In genomic region chr6:41584205-41584604, GRCh38 we compare ENCODE assay signal across 15 cellular contexts. TPM values are rescaled to one million over a fixed set of nuclear protein-coding genes. Genes with fewer than 3 reads are reported as not detected.
DNase-seq lines count a peak whose midpoint lies in the region; ATAC-seq and TF ChIP-seq lines count a peak whose summit lies in the region.
"Had no signal": no experiment of that assay in that cellular context is flagged by ENCODE, and none has a peak within 500 bp of the region (broad histone marks: within the 10 kb centered on the region; RNA-seq: fewer than 3 reads in every experiment).

No MANE protein-coding gene starts in this region.

- H3K36me3 Mint-ChIP-seq in Caco-2 (ENCODE audit: insufficient read depth, unreplicated experiment): peaks cover 91% of the 10 kb centered on the region
- H3K36me3 Mint-ChIP-seq in WTC11: peaks cover 4% of the 10 kb centered on the region; the same call in 1 of the 2 replicates
- H3K36me3 Mint-ChIP-seq in nephron (ENCODE audit: low read depth): peaks cover 56% of the 10 kb centered on the region

- no peak overlapping the region for H3K4me3 ChIP-seq in Caco-2 (ENCODE audit: low read depth, low read length)
- H3K4me3 ChIP-seq: GM12878, MG63 had no signal

- intact Hi-C loops in Caco-2 (cut with micrococcal nuclease; ENCODE audit: unreplicated experiment): loop anchor here (2.0 kb wide), 1 partner anchor 37 kb away; the partner anchor contains the start of gene FOXP4
- intact Hi-C loops in left ventricle myocardium superior (cut with micrococcal nuclease): no loop called here

- CTCF ChIA-PET in Caco-2 (lab: Charles Lee): interaction anchor here (0.6 to 1.7 kb wide), 4 partner anchors 11 to 216 kb away, joined by 3 to 8 read pairs (median 4); no protein-coding TSS in a partner anchor
- CTCF ChIA-PET in WTC11 (lab: Charles Lee): interaction anchor here (0.6 to 4.3 kb wide), 7 partner anchors 8 to 141 kb away, joined by 3 to 19 read pairs (median 5); no protein-coding TSS in a partner anchor

- H3K27ac Mint-ChIP-seq in Caco-2 (ENCODE audit: unreplicated experiment): peak overlapping the region; percentile 11
- peak overlapping the region; percentile 87; the same call in 1 of the 2 replicates for H3K27ac Mint-ChIP-seq in WTC11
- peak overlapping the region in 2 of 3 experiments; percentile 39 to 75 for H3K27ac Mint-ChIP-seq in nephron

- no TSS peak for BruUV-seq in Caco-2 (replicated peaks; lab: Mats Ljungman, UMichigan)

- TF ChIP-seq CTCF in Caco-2 (IDR thresholded peaks at IDR 0.05; ENCODE audit: insufficient read depth in 1 of 2, low read depth in 1 of 2, low read length in 1 of 2, severe bottlenecking in 1 of 2, unreplicated experiment in 1 of 2) (no peak), WTC11 (IDR thresholded peaks at IDR 0.05) (no peak), nephron (IDR thresholded peaks at IDR 0.05; ENCODE audit: unreplicated experiment in 3 of 3) (no peak)

- no peaks in the 10 kb centered on the region for H3K27me3 ChIP-seq in Caco-2 (replicated peaks; ENCODE audit: control insufficient read depth, insufficient read depth, low read length)
- H3K27me3 ChIP-seq: MG63, Peyer's patch had no signal

- H3K27me3 Mint-ChIP-seq in Caco-2 (ENCODE audit: insufficient read depth, unreplicated experiment): no peaks in the 10 kb centered on the region
- no peaks in the 10 kb centered on the region for H3K27me3 Mint-ChIP-seq in WTC11 (ENCODE audit: low read depth)
- H3K27me3 Mint-ChIP-seq in nephron (ENCODE audit: low read depth): peaks cover 8% of the 10 kb centered on the region

- H3K4me3 Mint-ChIP-seq in Caco-2 (ENCODE audit: unreplicated experiment) (no peak overlapping the region), WTC11 (no peak overlapping the region), nephron (no peak overlapping the region)

- POLR2A ChIA-PET in Caco-2 (lab: Charles Lee) (no interaction called here), WTC11 (lab: Charles Lee) (no interaction called here)

- peaks cover 59% of the 10 kb centered on the region for H3K4me1 ChIP-seq in Caco-2

- H3K9me3 ChIP-seq in Caco-2: no peaks in the 10 kb centered on the region
- H3K9me3 ChIP-seq: MG63, Peyer's patch had no signal

- DNase-seq in Caco-2 (no peak), WTC11 (ENCODE audit: low spot score) (no peak), left ventricle myocardium superior (no peak), NK-92 (lab: John Stamatoyannopoulos, UW; ENCODE audit: unreplicated experiment) (no peak)
- DNase-seq: MG63, NCI-H1105 treated with DMSO at 0.1 percent for 48 hours, NCI-H187, NCI-H446 had no signal

- H3K4me1 Mint-ChIP-seq in Caco-2 (ENCODE audit: low read depth, unreplicated experiment) (peaks cover 32% of the 10 kb centered on the region), WTC11 (peaks cover 73% of the 10 kb centered on the region), nephron (peaks cover 68% of the 10 kb centered on the region)

- H3K9me3 Mint-ChIP-seq in Caco-2 (ENCODE audit: unreplicated experiment): no peaks in the 10 kb centered on the region
- H3K9me3 Mint-ChIP-seq in WTC11: no peaks in the 10 kb centered on the region
- H3K9me3 Mint-ChIP-seq in nephron: no peaks in the 10 kb centered on the region

- H3K36me3 ChIP-seq in Caco-2 (ENCODE audit: control insufficient read depth, insufficient read depth, low read length): peaks cover 16% of the 10 kb centered on the region
- H3K36me3 ChIP-seq: MG63 had no signal

- ATAC-seq in WTC11: no peak
- ATAC-seq in left ventricle myocardium superior: peak; percentile 66
- no peak for ATAC-seq in HG02623 (IDR thresholded peaks at IDR 0.05; ENCODE audit: unreplicated experiment)
- no peak for ATAC-seq in GM18868 (IDR thresholded peaks at IDR 0.05; ENCODE audit: unreplicated experiment)
- ATAC-seq in GM21825 (IDR thresholded peaks at IDR 0.05; ENCODE audit: unreplicated experiment): no peak
- ATAC-seq: GM12878 had no signal

TF ChIP-seq in WTC11, 78 proteins besides CTCF, POLR2A, EP300 and RAD21:
- TF ChIP-seq PRDM15 (CRISPR knock-in tag; IDR thresholded peaks at IDR 0.05) (0 out of 2 replicates have a peak, but pooled peaks have one; percentile 22), MYBL2 (CRISPR knock-in tag; IDR thresholded peaks at IDR 0.05) (no peak)

RNA-seq across cellular contexts. Expression of gene FOXP4, which starts 38.0 kb away (rescaled TPM):
- 108 and 117 TPM in 2 replicates for total RNA-seq in Caco-2 (2022)
- 19.5 to 36.6 TPM (median 19.8 TPM) in 3 replicates for total RNA-seq in WTC11 (2021)
- 16.8 TPM for total RNA-seq in left ventricle myocardium superior

RNA-seq across cellular contexts. Expression of gene MDFI, which starts 54.1 kb away (rescaled TPM):
- 0.51 TPM in 1 of 2 replicates, not detected in the other for total RNA-seq in Caco-2 (2022)
- total RNA-seq in WTC11 (2021): 63.2 to 86.2 TPM (median 74.6 TPM) in 3 replicates
- 1.3 TPM for total RNA-seq in left ventricle myocardium superior
- total RNA-seq: G401, GM12878 had no signal

Comparison
In these comparisons a context has a peak if more than half of its experiments do, and no peak if none do; other contexts are left out.
1. H3K27ac Mint-ChIP-seq: peak in every context shown above with its lines; median percentile 87 in WTC11; 57 in nephron; 11 in Caco-2.
2. RNA of gene MDFI, which starts 54.1 kb away (total RNA-seq): 63.2 to 86.2 TPM in WTC11; 1.3 TPM in left ventricle myocardium superior (single experiment) and 0.51 TPM in Caco-2; every median in the first group is over 10 times any median in the second.